ENCODE assay signal across 3 cellular contexts in genomic region chr7:93026425-93026824, GRCh38.
A peak's percentile ranks its signal among the peaks of the same experiment; 100 is the strongest.
TF ChIP-seq lines count a peak whose summit lies in the region.

No MANE protein-coding gene starts in this region.

TF ChIP-seq in IMR-90, 13 proteins besides CTCF, POLR2A, EP300 and RAD21:
- TF ChIP-seq, protein P1, sequence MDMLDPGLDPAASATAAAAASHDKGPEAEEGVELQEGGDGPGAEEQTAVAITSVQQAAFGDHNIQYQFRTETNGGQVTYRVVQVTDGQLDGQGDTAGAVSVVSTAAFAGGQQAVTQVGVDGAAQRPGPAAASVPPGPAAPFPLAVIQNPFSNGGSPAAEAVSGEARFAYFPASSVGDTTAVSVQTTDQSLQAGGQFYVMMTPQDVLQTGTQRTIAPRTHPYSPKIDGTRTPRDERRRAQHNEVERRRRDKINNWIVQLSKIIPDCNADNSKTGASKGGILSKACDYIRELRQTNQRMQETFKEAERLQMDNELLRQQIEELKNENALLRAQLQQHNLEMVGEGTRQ (IDR thresholded peaks at IDR 0.05; ENCODE audit: low read depth, low read length), result no peak
TF ChIP-seq in IMR-90: peak in this region for 0.

TF ChIP-seq in HepG2, 621 proteins besides CTCF, POLR2A, EP300 and RAD21:
- TF ChIP-seq REPIN1 (CRISPR knock-in tag; IDR thresholded peaks at IDR 0.05; ENCODE audit: borderline replicate concordance, low read depth), result 0 out of 2 replicates have a peak, but pooled peaks have one; percentile 57
- TF ChIP-seq NONO (IDR thresholded peaks at IDR 0.05), result no peak
- no peak for TF ChIP-seq NONO (CRISPR knock-in tag; conservative IDR thresholded peaks at IDR 0.05)
- TF ChIP-seq, protein P2, sequence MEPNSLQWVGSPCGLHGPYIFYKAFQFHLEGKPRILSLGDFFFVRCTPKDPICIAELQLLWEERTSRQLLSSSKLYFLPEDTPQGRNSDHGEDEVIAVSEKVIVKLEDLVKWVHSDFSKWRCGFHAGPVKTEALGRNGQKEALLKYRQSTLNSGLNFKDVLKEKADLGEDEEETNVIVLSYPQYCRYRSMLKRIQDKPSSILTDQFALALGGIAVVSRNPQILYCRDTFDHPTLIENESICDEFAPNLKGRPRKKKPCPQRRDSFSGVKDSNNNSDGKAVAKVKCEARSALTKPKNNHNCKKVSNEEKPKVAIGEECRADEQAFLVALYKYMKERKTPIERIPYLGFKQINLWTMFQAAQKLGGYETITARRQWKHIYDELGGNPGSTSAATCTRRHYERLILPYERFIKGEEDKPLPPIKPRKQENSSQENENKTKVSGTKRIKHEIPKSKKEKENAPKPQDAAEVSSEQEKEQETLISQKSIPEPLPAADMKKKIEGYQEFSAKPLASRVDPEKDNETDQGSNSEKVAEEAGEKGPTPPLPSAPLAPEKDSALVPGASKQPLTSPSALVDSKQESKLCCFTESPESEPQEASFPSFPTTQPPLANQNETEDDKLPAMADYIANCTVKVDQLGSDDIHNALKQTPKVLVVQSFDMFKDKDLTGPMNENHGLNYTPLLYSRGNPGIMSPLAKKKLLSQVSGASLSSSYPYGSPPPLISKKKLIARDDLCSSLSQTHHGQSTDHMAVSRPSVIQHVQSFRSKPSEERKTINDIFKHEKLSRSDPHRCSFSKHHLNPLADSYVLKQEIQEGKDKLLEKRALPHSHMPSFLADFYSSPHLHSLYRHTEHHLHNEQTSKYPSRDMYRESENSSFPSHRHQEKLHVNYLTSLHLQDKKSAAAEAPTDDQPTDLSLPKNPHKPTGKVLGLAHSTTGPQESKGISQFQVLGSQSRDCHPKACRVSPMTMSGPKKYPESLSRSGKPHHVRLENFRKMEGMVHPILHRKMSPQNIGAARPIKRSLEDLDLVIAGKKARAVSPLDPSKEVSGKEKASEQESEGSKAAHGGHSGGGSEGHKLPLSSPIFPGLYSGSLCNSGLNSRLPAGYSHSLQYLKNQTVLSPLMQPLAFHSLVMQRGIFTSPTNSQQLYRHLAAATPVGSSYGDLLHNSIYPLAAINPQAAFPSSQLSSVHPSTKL (CRISPR knock-in tag; IDR thresholded peaks at IDR 0.05), result 0 out of 2 replicates have a peak, but pooled peaks have one; percentile 16
- peak; percentile 29; the same call in 1 of the 2 replicates for TF ChIP-seq ZNF644 (CRISPR knock-in tag; IDR thresholded peaks at IDR 0.05; ENCODE audit: low read depth)
- no peak for TF ChIP-seq PTBP1 (IDR thresholded peaks at IDR 0.05; ENCODE audit: low read depth, low read length, poor library complexity, severe bottlenecking)
- peak; percentile 64 for TF ChIP-seq HNF4A (CRISPR knock-in tag; IDR thresholded peaks at IDR 0.05)
- TF ChIP-seq ZKSCAN1 (IDR thresholded peaks at IDR 0.05; ENCODE audit: low read length), result no peak
- TF ChIP-seq ZNF138 (CRISPR knock-in tag; IDR thresholded peaks at IDR 0.05; ENCODE audit: low read depth), result no peak
- TF ChIP-seq ZNF20 (CRISPR knock-in tag; IDR thresholded peaks at IDR 0.05), result no peak
- no peak for TF ChIP-seq NCOA1 (CRISPR knock-in tag; IDR thresholded peaks at IDR 0.05)

TF ChIP-seq in liver, 16 proteins besides CTCF, POLR2A, EP300 and RAD21:
- no peak for TF ChIP-seq FOXA1 (IDR thresholded peaks at IDR 0.05)
- TF ChIP-seq RXRA (IDR thresholded peaks at IDR 0.05), result no peak
- peak; percentile 7 to 69 for TF ChIP-seq HNF4A (conservative IDR thresholded peaks at IDR 0.05)
- TF ChIP-seq EGR1 (IDR thresholded peaks at IDR 0.05; ENCODE audit: low read depth in 2 of 2), result no peak
- TF ChIP-seq NR2F2 (IDR thresholded peaks at IDR 0.05), result no peak
- TF ChIP-seq HNF4G (IDR thresholded peaks at IDR 0.05), result peak; percentile 21
- TF ChIP-seq YY1 (IDR thresholded peaks at IDR 0.05), result no peak
